Comparison of ENCODE assay signal across 15 cellular contexts in the genomic region with DNA sequence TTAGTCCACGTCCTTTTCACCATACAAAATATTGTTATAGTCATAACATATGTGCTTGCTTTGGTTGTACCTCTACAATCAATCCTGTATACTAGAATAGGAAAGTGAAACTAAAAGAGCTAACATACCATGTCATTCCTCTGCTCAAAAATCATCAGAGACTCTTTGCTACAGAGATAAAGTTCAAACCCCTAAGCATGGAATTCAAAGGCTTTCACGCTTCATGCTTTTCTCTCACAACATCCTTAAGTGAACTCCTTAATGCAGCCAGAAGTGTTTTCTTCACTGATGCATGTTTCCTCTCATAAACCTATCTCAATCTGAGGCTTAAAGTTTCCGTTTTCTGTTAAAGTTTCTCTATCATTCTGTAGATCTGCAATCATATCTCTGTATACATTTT.
DNase-seq lines count a peak whose midpoint lies in the region; ATAC-seq, FAIRE-seq and TF ChIP-seq lines count a peak whose summit lies in the region.
"Had no signal": no experiment of that assay in that cellular context is flagged by ENCODE, and none has a peak within 500 bp of the region (broad histone marks: within the 10 kb centered on the region; RNA-seq: fewer than 3 reads in every experiment).

No MANE protein-coding gene starts in this region.

- ATAC-seq in GM19397 (IDR thresholded peaks at IDR 0.05; ENCODE audit: unreplicated experiment) (peak; percentile 64), HG03175 (IDR thresholded peaks at IDR 0.05; ENCODE audit: unreplicated experiment) (peak; percentile 86)
- ATAC-seq: body of pancreas, left ventricle myocardium superior, T-cell had no signal

- TF ChIP-seq CTCF in kidney (IDR thresholded peaks at IDR 0.05; ENCODE audit: borderline replicate concordance, extremely low read depth, insufficient read depth), result no peak
- no peak for TF ChIP-seq CTCF in RWPE1 (conservative IDR thresholded peaks at IDR 0.05; ENCODE audit: low read depth)
- TF ChIP-seq CTCF in uterus (IDR thresholded peaks at IDR 0.05), result no peak

- H3K4me3 ChIP-seq in BLaER1 (peak overlapping the region; percentile 55), endocrine pancreas (ENCODE audit: control insufficient read depth, insufficient read depth, low read length) (peak overlapping the region; percentile 10), kidney (ENCODE audit: low read length in 2 of 2) (peak overlapping the region in 1 of 2 donors; percentile 45), uterus (no peak overlapping the region)
- H3K4me3 ChIP-seq: body of pancreas had no signal

- peak overlapping the region; percentile 60; the same call in 1 of the 2 replicates for H3K9ac ChIP-seq in BLaER1
- no peak overlapping the region for H3K9ac ChIP-seq in endocrine pancreas (ENCODE audit: control insufficient read depth, insufficient read depth, low read length)
- H3K9ac ChIP-seq in kidney (ENCODE audit: low read length in 2 of 2), result no peak overlapping the region

- H3K27ac ChIP-seq in BLaER1 (peak overlapping the region; percentile 67), kidney (ENCODE audit: low read depth in 2 of 2, low read length in 2 of 2) (no peak overlapping the region), RWPE1 (no peak overlapping the region), uterus (no peak overlapping the region)
- H3K27ac ChIP-seq: body of pancreas had no signal

- CTCF ChIA-PET in RWPE1 (lab: Yijun Ruan, JAX), result no interaction called here

- H3K9me3 ChIP-seq in BLaER1 (no peaks in the 10 kb centered on the region), endocrine pancreas (ENCODE audit: control insufficient read depth, low read length) (no peaks in the 10 kb centered on the region), kidney (ENCODE audit: control insufficient read depth in 1 of 2, low read length in 2 of 2) (no peaks in the 10 kb centered on the region), uterus (no peaks in the 10 kb centered on the region)
- H3K9me3 ChIP-seq: body of pancreas had no signal

- no peaks in the 10 kb centered on the region for H3K27me3 ChIP-seq in BLaER1
- no peaks in the 10 kb centered on the region for H3K27me3 ChIP-seq in endocrine pancreas (ENCODE audit: control insufficient read depth, insufficient read depth, low read length)
- H3K27me3 ChIP-seq in uterus, result no peaks in the 10 kb centered on the region
- H3K27me3 ChIP-seq: body of pancreas had no signal

- H3K4me2 ChIP-seq in BLaER1, result peak overlapping the region; percentile 89

- H4K20me1 ChIP-seq in BLaER1, result no peaks in the 10 kb centered on the region

- DNase-seq in kidney, result no peak
- DNase-seq in RWPE1 (ENCODE audit: low spot score), result no peak
- no peak for DNase-seq in NCI-H187 (lab: John Stamatoyannopoulos, UW)
- DNase-seq in uterus, result no peak
- DNase-seq: activated T-cell treated with anti-CD3 and anti-CD28 coated beads for 4 hours, AML-193, body of pancreas, left ventricle myocardium superior, NCI-H510A treated with DMSO at 0.1 percent for 48 hours, T-cell had no signal

- peaks cover 18% of the 10 kb centered on the region for H3K4me1 ChIP-seq in BLaER1
- no peaks in the 10 kb centered on the region for H3K4me1 ChIP-seq in endocrine pancreas (ENCODE audit: control insufficient read depth, insufficient read depth, low read length)
- H3K4me1 ChIP-seq in kidney (ENCODE audit: control insufficient read depth in 1 of 2, insufficient read depth in 1 of 2, low read depth in 1 of 2, low read length in 2 of 2), result no peaks in the 10 kb centered on the region
- H3K4me1 ChIP-seq in uterus, result no peaks in the 10 kb centered on the region
- H3K4me1 ChIP-seq: body of pancreas had no signal

- H3K36me3 ChIP-seq in BLaER1 (no peaks in the 10 kb centered on the region), endocrine pancreas (ENCODE audit: control insufficient read depth, insufficient read depth, low read length) (no peaks in the 10 kb centered on the region), kidney (ENCODE audit: control insufficient read depth in 1 of 2, insufficient read depth in 2 of 2, low read length in 2 of 2) (no peaks in the 10 kb centered on the region), uterus (no peaks in the 10 kb centered on the region)

- intact Hi-C loops in kidney (cut with DNase I), result no loop called here
- intact Hi-C loops in uterus (cut with DNase I; ENCODE audit: low total_unique reads), result no loop called here

- TF ChIP-seq POLR2A in uterus (IDR thresholded peaks at IDR 0.05), result no peak

- no peak for FAIRE-seq in kidney (lab: Jason Lieb, UNC)
- FAIRE-seq: H54 had no signal

- POLR2A ChIA-PET in RWPE1 (lab: Yijun Ruan, JAX; ENCODE audit: low non-redundant PET), result no interaction called here

Comparison
In these comparisons a context has a peak if more than half of its experiments do, and no peak if none do; other contexts are left out.
1. H3K4me3 ChIP-seq: peak in BLaER1 (single experiment) and endocrine pancreas (single experiment); none in uterus (0 of 2).